10 cellular contexts compared by ENCODE assay signal in genomic region chr19:30358319-30358718, GRCh38. TPM values are rescaled to one million over a fixed set of nuclear protein-coding genes. Genes with fewer than 3 reads are reported as not detected.
"Had no signal": no experiment of that assay in that cellular context is flagged by ENCODE, and none has a peak within 500 bp of the region (broad histone marks: within the 10 kb centered on the region; RNA-seq: fewer than 3 reads in every experiment).

No MANE protein-coding gene starts in this region.

- H3K36me3 Mint-ChIP-seq: IgD-negative memory B cell had no signal

- H3K4me1 ChIP-seq: HAP-1 had no signal

- H3K4me3 Mint-ChIP-seq: IgD-negative memory B cell had no signal

- H2AFZ ChIP-seq: GM23248 had no signal

- H3K9ac ChIP-seq: GM23248 had no signal

- H3K4me3 ChIP-seq: GM23248, HAP-1 had no signal

- ATAC-seq: HCT116, HepG2 had no signal

- H3K4me1 Mint-ChIP-seq: IgD-negative memory B cell had no signal

- H3K36me3 ChIP-seq: HAP-1 had no signal

- H3K27ac Mint-ChIP-seq: IgD-negative memory B cell had no signal

- H3K27ac ChIP-seq: GM23248, HL-60 had no signal

- DNase-seq: GM23248, GOT3, H7, KBM-7 had no signal

- H3K9me3 ChIP-seq: HAP-1 had no signal

RNA-seq across cellular contexts. Expression of gene ZNF536, which starts 13.9 kb away (rescaled TPM):
- total RNA-seq: HepG2, HT1080 had no signal
- polyA plus RNA-seq: HepG2, IgD-negative memory B cell had no signal
